Comparison of ENCODE assay signal across 25 cellular contexts in the genomic region with DNA sequence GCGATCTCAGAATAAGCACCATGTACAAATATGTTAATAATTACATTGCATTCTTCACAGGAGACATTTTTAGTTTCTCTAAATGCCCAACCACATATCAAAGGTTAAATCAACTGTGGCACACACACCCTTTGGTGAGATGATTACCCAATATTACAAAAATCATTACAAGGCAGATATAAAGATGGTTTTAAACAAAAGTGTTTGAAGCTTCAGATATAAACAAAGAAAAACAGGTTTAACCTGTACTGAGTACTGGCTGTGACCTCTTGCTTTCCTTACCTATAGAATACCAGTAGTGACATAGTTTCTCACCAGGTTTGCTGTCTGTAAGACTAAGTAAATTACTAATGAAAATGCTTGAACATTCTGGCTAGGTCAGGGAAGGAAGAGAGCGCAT.
DNase-seq lines count a peak whose midpoint lies in the region; ATAC-seq and TF ChIP-seq lines count a peak whose summit lies in the region.
"Had no signal": no experiment of that assay in that cellular context is flagged by ENCODE, and none has a peak within 500 bp of the region (broad histone marks: within the 10 kb centered on the region; RNA-seq: fewer than 3 reads in every experiment).

No MANE protein-coding gene starts in this region.

- H3K27ac ChIP-seq in neural progenitor cell = peak overlapping the region; percentile 94
- H3K27ac ChIP-seq: ascending aorta, esophagus muscularis mucosa, gastroesophageal sphincter, uterus, WERI-Rb-1 had no signal

- H3K4me2 ChIP-seq in neural progenitor cell = peak overlapping the region; percentile 42
- H3K4me2 ChIP-seq: SK-N-SH had no signal

- no peaks in the 10 kb centered on the region for H3K9me3 ChIP-seq in neural progenitor cell (ENCODE audit: low read depth)
- H3K9me3 ChIP-seq: ascending aorta, esophagus muscularis mucosa, gastroesophageal sphincter, MG63, SK-N-SH, uterus had no signal

- H3K27me3 Mint-ChIP-seq in neural progenitor cell (ENCODE audit: insufficient read depth, low read depth) = no peaks in the 10 kb centered on the region
- H3K27me3 Mint-ChIP-seq: activated naive CD4-positive, alpha-beta T cell treated with anti-CD3 and anti-CD28 coated beads, Interleukin-2, amount 50 U/mL, for 24 hours; CD4-positive, CD25-positive, alpha-beta regulatory T cell; naive B cell had no signal

- ATAC-seq in esophagus mucosa (peak; percentile 98), HG02798 (IDR thresholded peaks at IDR 0.05; ENCODE audit: poor library complexity, unreplicated experiment) (no peak), GM18861 (IDR thresholded peaks at IDR 0.05; ENCODE audit: unreplicated experiment) (no peak)
- ATAC-seq: gastroesophageal sphincter had no signal

- H3K79me2 ChIP-seq in neural progenitor cell (ENCODE audit: low read depth) = no peaks in the 10 kb centered on the region

- no peak overlapping the region for H3K9ac ChIP-seq in neural progenitor cell
- H3K9ac ChIP-seq: SK-N-SH had no signal

- DNase-seq in DMS53 (lab: John Stamatoyannopoulos, UW) (peak; percentile 78), LoVo (ENCODE audit: low spot score) (peak; percentile 65), neural progenitor cell (ENCODE audit: low spot score) (no peak), HUDEP-2 (lab: John Stamatoyannopoulos, UW; ENCODE audit: unreplicated experiment in 76 of 76) (no peak), NCI-H345 treated with DMSO at 0.1 percent for 48 hours (lab: John Stamatoyannopoulos, UW; ENCODE audit: unreplicated experiment) (no peak)
- DNase-seq: CD4-positive, CD25-positive, alpha-beta regulatory T cell; effector CD4-positive, alpha-beta T cell; HFFc6; IMR-90; mesendoderm; MG63; naive B cell; NCI-H1436 treated with DMSO at 0.1 percent for 48 hours; NCI-H524; SK-N-SH; stimulated activated CD4-positive, alpha-beta T cell treated with anti-CD3 and anti-CD28 coated beads, Interleukin-12 subunit alpha, Interleukin-12 subunit beta, amount 100 ng/mL, for 4 hours; uterus; WERI-Rb-1 had no signal

- H2AFZ ChIP-seq in neural progenitor cell (replicated peaks) = no peak overlapping the region

- no peaks in the 10 kb centered on the region for H3K36me3 Mint-ChIP-seq in neural progenitor cell
- H3K36me3 Mint-ChIP-seq: activated naive CD4-positive, alpha-beta T cell treated with anti-CD3 and anti-CD28 coated beads, Interleukin-2, amount 50 U/mL, for 24 hours; CD4-positive, CD25-positive, alpha-beta regulatory T cell; naive B cell had no signal

- H3K27me3 ChIP-seq in neural progenitor cell = no peaks in the 10 kb centered on the region
- H3K27me3 ChIP-seq: ascending aorta, esophagus muscularis mucosa, gastroesophageal sphincter, MG63, uterus had no signal

- peaks cover 25% of the 10 kb centered on the region for H3F3A ChIP-seq in neural progenitor cell (ENCODE audit: low read depth)

- TF ChIP-seq CTCF in neural progenitor cell (IDR thresholded peaks at IDR 0.05) = no peak

- no peak overlapping the region for H3K4me3 Mint-ChIP-seq in neural progenitor cell
- H3K4me3 Mint-ChIP-seq: activated naive CD4-positive, alpha-beta T cell treated with anti-CD3 and anti-CD28 coated beads, Interleukin-2, amount 50 U/mL, for 24 hours; CD4-positive, CD25-positive, alpha-beta regulatory T cell; HFFc6; naive B cell had no signal

- H3K4me3 ChIP-seq in neural progenitor cell = no peak overlapping the region
- H3K4me3 ChIP-seq: ascending aorta, esophagus muscularis mucosa, gastroesophageal sphincter, MG63, uterus had no signal

- H3K9me3 Mint-ChIP-seq in neural progenitor cell = peaks cover 5% of the 10 kb centered on the region
- H3K9me3 Mint-ChIP-seq: activated naive CD4-positive, alpha-beta T cell treated with anti-CD3 and anti-CD28 coated beads, Interleukin-2, amount 50 U/mL, for 24 hours; HFFc6 had no signal

- H3K4me1 ChIP-seq in neural progenitor cell = peaks cover 56% of the 10 kb centered on the region
- H3K4me1 ChIP-seq: ascending aorta, esophagus muscularis mucosa, gastroesophageal sphincter, uterus had no signal

- H4K20me1 ChIP-seq in neural progenitor cell (ENCODE audit: low read depth) = no peaks in the 10 kb centered on the region

- peaks cover 17% of the 10 kb centered on the region for H3K4me1 Mint-ChIP-seq in neural progenitor cell
- H3K4me1 Mint-ChIP-seq: activated naive CD4-positive, alpha-beta T cell treated with anti-CD3 and anti-CD28 coated beads, Interleukin-2, amount 50 U/mL, for 24 hours; CD4-positive, CD25-positive, alpha-beta regulatory T cell; naive B cell had no signal

- H3K36me3 ChIP-seq in neural progenitor cell = no peaks in the 10 kb centered on the region
- H3K36me3 ChIP-seq: ascending aorta, esophagus muscularis mucosa, gastroesophageal sphincter, MG63, uterus, WERI-Rb-1 had no signal

- H3K27ac Mint-ChIP-seq in neural progenitor cell = no peak overlapping the region
- H3K27ac Mint-ChIP-seq: activated naive CD4-positive, alpha-beta T cell treated with anti-CD3 and anti-CD28 coated beads, Interleukin-2, amount 50 U/mL, for 24 hours; CD4-positive, CD25-positive, alpha-beta regulatory T cell; HFFc6; naive B cell had no signal

Comparison
In these comparisons a context has a peak if more than half of its experiments do, and no peak if none do; other contexts are left out.
1. DNase-seq: peak in DMS53 (single experiment) and LoVo (single experiment); none in neural progenitor cell (single experiment), HUDEP-2 (0 of 76) and NCI-H345 treated with DMSO at 0.1 percent for 48 hours (single experiment).